ENCODE assay signal across 19 cellular contexts in genomic region chr2:26580751-26581150, GRCh38.
DNase-seq lines count a peak whose midpoint lies in the region; ATAC-seq, FAIRE-seq and TF ChIP-seq lines count a peak whose summit lies in the region.
"Had no signal": no experiment of that assay in that cellular context is flagged by ENCODE, and none has a peak within 500 bp of the region (broad histone marks: within the 10 kb centered on the region; RNA-seq: fewer than 3 reads in every experiment).

No MANE protein-coding gene starts in this region.

- DNase-seq in cardiac septum (ENCODE audit: low spot score) (peak; percentile 54), right atrium auricular region (ENCODE audit: low spot score) (no peak), glutamatergic neuron (peak; percentile 9), sciatic nerve (ENCODE audit: low spot score) (peak; percentile 27), GM19238 (ENCODE audit: insufficient read length, low spot score) (no peak), mucosa of gallbladder (ENCODE audit: low spot score) (no peak), kidney (no peak)
- DNase-seq: BE2C, DMS53, GDM1, GOT3, NCI-H1105, NCI-H2029 treated with DMSO at 0.1 percent for 48 hours, NCI-H524 treated with DMSO at 0.1 percent for 48 hours had no signal

- intact Hi-C loops in cardiac septum (cut with DNase I): no loop called here
- intact Hi-C loops in sciatic nerve (cut with DNase I): loop anchor here (2.0 kb wide), 1 partner anchor 72 kb away; no protein-coding TSS in a partner anchor
- intact Hi-C loops in kidney (cut with DNase I): no loop called here

- H3K9me3 ChIP-seq in right atrium auricular region: no peaks in the 10 kb centered on the region
- H3K9me3 ChIP-seq in kidney (ENCODE audit: control insufficient read depth in 1 of 2, low read length in 2 of 2): no peaks in the 10 kb centered on the region
- H3K9me3 ChIP-seq: BE2C, Peyer's patch had no signal

- no peaks in the 10 kb centered on the region for H3K9me3 Mint-ChIP-seq in glutamatergic neuron (ENCODE audit: unreplicated experiment)
- H3K9me3 Mint-ChIP-seq: IgD-negative memory B cell had no signal

- H3K4me1 ChIP-seq in right atrium auricular region (no peaks in the 10 kb centered on the region), kidney (ENCODE audit: control insufficient read depth in 1 of 2, insufficient read depth in 1 of 2, low read depth in 1 of 2, low read length in 2 of 2) (no peaks in the 10 kb centered on the region)
- H3K4me1 ChIP-seq: BE2C, Peyer's patch had no signal

- no peak for ATAC-seq in sciatic nerve
- ATAC-seq: HCT116 had no signal

- H3K27me3 Mint-ChIP-seq in glutamatergic neuron (ENCODE audit: unreplicated experiment): peaks cover 9% of the 10 kb centered on the region

- no peak overlapping the region for H3K27ac Mint-ChIP-seq in glutamatergic neuron (ENCODE audit: unreplicated experiment)
- H3K27ac Mint-ChIP-seq: IgD-negative memory B cell had no signal

- no peak overlapping the region for H3K4me3 Mint-ChIP-seq in glutamatergic neuron (ENCODE audit: unreplicated experiment)
- H3K4me3 Mint-ChIP-seq: IgD-negative memory B cell had no signal

- H3K36me3 ChIP-seq in right atrium auricular region (no peaks in the 10 kb centered on the region), kidney (ENCODE audit: control insufficient read depth in 1 of 2, insufficient read depth in 2 of 2, low read length in 2 of 2) (no peaks in the 10 kb centered on the region)
- H3K36me3 ChIP-seq: BE2C, Peyer's patch had no signal

- no peak overlapping the region for H3K27ac ChIP-seq in right atrium auricular region
- H3K27ac ChIP-seq in kidney (ENCODE audit: low read depth in 2 of 2, low read length in 2 of 2): no peak overlapping the region
- H3K27ac ChIP-seq: Peyer's patch had no signal

- H3K27me3 ChIP-seq in right atrium auricular region: no peaks in the 10 kb centered on the region
- H3K27me3 ChIP-seq: BE2C, Peyer's patch had no signal

- no peak overlapping the region for H3K4me3 ChIP-seq in right atrium auricular region
- H3K4me3 ChIP-seq in kidney (ENCODE audit: low read length in 2 of 2): no peak overlapping the region
- H3K4me3 ChIP-seq: Peyer's patch had no signal

- no peak for FAIRE-seq in kidney (lab: Jason Lieb, UNC)
- FAIRE-seq: D721Med, GM18507 had no signal

- TF ChIP-seq CTCF in right atrium auricular region (IDR thresholded peaks at IDR 0.05): no peak
- TF ChIP-seq CTCF in glutamatergic neuron (IDR thresholded peaks at IDR 0.05; ENCODE audit: partially characterized antibody, unreplicated experiment): no peak
- TF ChIP-seq CTCF in kidney (IDR thresholded peaks at IDR 0.05; ENCODE audit: borderline replicate concordance, extremely low read depth, insufficient read depth): no peak

- H3K4me1 Mint-ChIP-seq in glutamatergic neuron (ENCODE audit: low read depth, unreplicated experiment): peaks cover 3% of the 10 kb centered on the region
- H3K4me1 Mint-ChIP-seq: IgD-negative memory B cell had no signal

- H3K9ac ChIP-seq in kidney (ENCODE audit: low read length in 2 of 2): no peak overlapping the region

- no peaks in the 10 kb centered on the region for H3K36me3 Mint-ChIP-seq in glutamatergic neuron (ENCODE audit: unreplicated experiment)
- H3K36me3 Mint-ChIP-seq: IgD-negative memory B cell had no signal

Comparison
In these comparisons a context has a peak if more than half of its experiments do, and no peak if none do; other contexts are left out.
1. DNase-seq: peak in cardiac septum (single experiment), glutamatergic neuron (single experiment) and sciatic nerve (single experiment); none in right atrium auricular region (single experiment), GM19238 (single experiment), mucosa of gallbladder (single experiment) and kidney (single experiment).